In the genomic region with DNA sequence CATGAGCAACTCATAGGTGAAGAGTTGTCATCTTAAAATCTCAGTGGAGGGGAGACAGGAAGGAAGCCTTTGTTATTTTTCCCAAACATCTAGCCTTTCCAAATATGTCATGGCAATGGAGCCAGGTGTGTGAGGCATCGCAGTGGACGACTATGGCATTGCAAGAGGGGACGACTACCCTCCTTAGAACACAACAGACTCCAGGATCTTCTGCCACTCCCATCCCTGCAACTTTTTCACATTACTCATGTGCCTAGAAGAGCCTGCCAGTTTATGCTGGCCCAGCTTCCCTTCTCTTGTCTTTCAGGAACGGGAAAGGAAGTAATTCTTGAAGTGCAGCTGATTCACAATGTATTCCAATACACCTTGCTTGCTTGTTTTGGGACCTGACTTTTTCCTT, we compare ENCODE assay signal across 1 cellular context.
TF ChIP-seq lines count a peak whose summit lies in the region.

No MANE protein-coding gene starts in this region.

TF ChIP-seq in H1, 55 proteins besides CTCF, POLR2A, EP300 and RAD21:
- TF ChIP-seq JUN (IDR thresholded peaks at IDR 0.05; ENCODE audit: low read depth, low read length), result no peak
- TF ChIP-seq CBX5 (IDR thresholded peaks at IDR 0.05; ENCODE audit: low read depth, low read length), result no peak
